ENCODE assay signal across 10 cellular contexts in the genomic region with DNA sequence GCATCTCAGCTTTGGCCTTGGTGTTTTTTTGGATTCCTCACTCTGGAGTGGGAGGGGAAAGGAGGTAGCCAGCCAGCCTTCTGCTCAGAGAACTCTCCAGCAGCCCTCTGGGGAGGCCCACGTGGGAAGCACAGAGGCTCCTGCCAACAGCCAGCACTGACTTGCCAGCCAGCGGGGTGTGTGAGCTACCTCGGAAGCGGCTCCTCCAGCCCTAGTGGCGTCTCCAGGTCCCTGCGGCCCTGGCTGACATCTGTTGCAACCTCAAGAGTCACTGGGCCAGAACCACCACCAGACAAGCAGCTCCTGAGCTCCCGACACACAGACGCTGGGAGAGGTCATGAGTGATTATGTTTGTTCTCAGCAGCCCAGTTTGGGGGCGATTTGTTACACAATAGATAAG.
DNase-seq lines count a peak whose midpoint lies in the region; ATAC-seq and TF ChIP-seq lines count a peak whose summit lies in the region.
"Had no signal": no experiment of that assay in that cellular context is flagged by ENCODE, and none has a peak within 500 bp of the region (broad histone marks: within the 10 kb centered on the region; RNA-seq: fewer than 3 reads in every experiment).

No MANE protein-coding gene starts in this region.

- CTCF ChIA-PET in AG04450 (lab: Charles Lee): no interaction called here
- CTCF ChIA-PET in activated CD8-positive, alpha-beta T cell treated with anti-CD3 and anti-CD28 coated beads, Interleukin-2, amount 10 ng/mL, durations not matched to agents 7 days and 5 days (lab: Charles Lee): no interaction called here

- H3K4ac ChIP-seq in mesendoderm (ENCODE audit: low read depth, low read length): no peak overlapping the region

- H3K27me3 Mint-ChIP-seq in activated CD8-positive, alpha-beta T cell treated with anti-CD3 and anti-CD28 coated beads, Interleukin-2, amount 10 ng/mL, durations not matched to agents 7 days and 5 days (ENCODE audit: low read depth): no peaks in the 10 kb centered on the region

- peak overlapping the region; percentile 39 for H3K18ac ChIP-seq in mesendoderm (ENCODE audit: low read length)

- H3K9me3 ChIP-seq in AG04450 (ENCODE audit: control insufficient read depth, insufficient read depth, low read length): no peaks in the 10 kb centered on the region
- H3K9me3 ChIP-seq: SJSA1 had no signal

- TF ChIP-seq CTCF in AG04450 (IDR thresholded peaks at IDR 0.05; ENCODE audit: low read depth, low read length): peak; percentile 40
- peak in 18 of 56 donors; percentile 6 to 30 (median 20) for TF ChIP-seq CTCF in dorsolateral prefrontal cortex (IDR thresholded peaks at IDR 0.05 in 54 of 56, conservative IDR thresholded peaks at IDR 0.05 in 2 of 56; ENCODE audit: low read depth in 1 of 56, partially characterized antibody in 56 of 56)

- intact Hi-C loops in dorsolateral prefrontal cortex (cut with DNase I): loop anchor here in 1 of 2 donors (10.0 kb wide), 1 partner anchor 178 kb away; the partner anchor contains the start of gene FZD8

- no peaks in the 10 kb centered on the region for H3K79me2 ChIP-seq in mesendoderm (ENCODE audit: control insufficient read depth, insufficient read depth, low read length)

- no peaks in the 10 kb centered on the region for H3K9me3 Mint-ChIP-seq in activated CD8-positive, alpha-beta T cell treated with anti-CD3 and anti-CD28 coated beads, Interleukin-2, amount 10 ng/mL, durations not matched to agents 7 days and 5 days (ENCODE audit: insufficient read depth)

- H2BK120ac ChIP-seq in mesendoderm (ENCODE audit: low read depth, low read length): no peak overlapping the region

- H3K27ac Mint-ChIP-seq in activated CD8-positive, alpha-beta T cell treated with anti-CD3 and anti-CD28 coated beads, Interleukin-2, amount 10 ng/mL, durations not matched to agents 7 days and 5 days: no peak overlapping the region

- H3K79me1 ChIP-seq in mesendoderm (ENCODE audit: low read length): no peaks in the 10 kb centered on the region

- no peak overlapping the region for H3K4me2 ChIP-seq in mesendoderm (ENCODE audit: low read length)

- H3K36me3 Mint-ChIP-seq in activated CD8-positive, alpha-beta T cell treated with anti-CD3 and anti-CD28 coated beads, Interleukin-2, amount 10 ng/mL, durations not matched to agents 7 days and 5 days (ENCODE audit: low read depth): no peaks in the 10 kb centered on the region

- ATAC-seq in activated CD8-positive, alpha-beta T cell treated with anti-CD3 and anti-CD28 coated beads, Interleukin-2, amount 10 ng/mL, durations not matched to agents 7 days and 5 days: no peak
- no peak for ATAC-seq in HG03045 (IDR thresholded peaks at IDR 0.05; ENCODE audit: unreplicated experiment)
- no peak for ATAC-seq in HG03460 (IDR thresholded peaks at IDR 0.05; ENCODE audit: unreplicated experiment)

- no peak overlapping the region for H2BK15ac ChIP-seq in mesendoderm (replicated peaks; ENCODE audit: low read depth)

- H3K9ac ChIP-seq in mesendoderm (ENCODE audit: low read length): no peak overlapping the region

- no peak overlapping the region for H2AK5ac ChIP-seq in mesendoderm (ENCODE audit: low read length)

- H3K27ac ChIP-seq in AG04450 (ENCODE audit: low read depth, low read length) (no peak overlapping the region), dorsolateral prefrontal cortex (peak overlapping the region in 1 of 59 donors; percentile 24), mesendoderm (ENCODE audit: low read depth, low read length) (peak overlapping the region; percentile 14)
- H3K27ac ChIP-seq: SJSA1 had no signal

- H3K4me3 ChIP-seq in AG04450 (ENCODE audit: low read depth, low read length): no peak overlapping the region
- H3K4me3 ChIP-seq in dorsolateral prefrontal cortex: no peak overlapping the region
- no peak overlapping the region for H3K4me3 ChIP-seq in mesendoderm (ENCODE audit: low read length)
- H3K4me3 ChIP-seq: SJSA1 had no signal

- peaks cover 15% of the 10 kb centered on the region for H3K4me1 ChIP-seq in mesendoderm (ENCODE audit: control insufficient read depth, low read depth, low read length)
- H3K4me1 ChIP-seq: SJSA1 had no signal

- no peak overlapping the region for H4K8ac ChIP-seq in mesendoderm (ENCODE audit: low read depth, low read length)

- DNase-seq in AG04450 (ENCODE audit: low read depth, low spot score) (no peak), LHCN-M2 (ENCODE audit: low read depth) (peak; percentile 34), dorsolateral prefrontal cortex (peak; percentile 32 to 85 (median 72)), mesendoderm (peak; percentile 97), NCI-H510A treated with DMSO at 0.1 percent for 48 hours (lab: John Stamatoyannopoulos, UW) (no peak)
- no peak for DNase-seq in activated CD8-positive, alpha-beta T cell treated with anti-CD3 and anti-CD28 coated beads, Interleukin-2, amount 10 ng/mL, durations not matched to agents 7 days and 5 days
- DNase-seq: GDM1 had no signal

- no peaks in the 10 kb centered on the region for H3K27me3 ChIP-seq in AG04450 (ENCODE audit: control insufficient read depth, insufficient read depth, low read length)
- no peaks in the 10 kb centered on the region for H3K27me3 ChIP-seq in dorsolateral prefrontal cortex
- no peaks in the 10 kb centered on the region for H3K27me3 ChIP-seq in mesendoderm (ENCODE audit: insufficient read depth, low read length, poor library complexity)
- H3K27me3 ChIP-seq: SJSA1 had no signal

- WGBS in mesendoderm (ENCODE audit: extremely low coverage, insufficient coverage, low lambda C conversion rate): no CpG with 5 or more reads among the region's 9 CpGs

- no peak overlapping the region for H2BK5ac ChIP-seq in mesendoderm (ENCODE audit: low read length)

- POLR2A ChIA-PET in AG04450 (lab: Yijun Ruan, JAX): no interaction called here
- POLR2A ChIA-PET in activated CD8-positive, alpha-beta T cell treated with anti-CD3 and anti-CD28 coated beads, Interleukin-2, amount 10 ng/mL, durations not matched to agents 7 days and 5 days (lab: Charles Lee): no interaction called here

- H3K23ac ChIP-seq in mesendoderm (ENCODE audit: low read length): no peak overlapping the region

- no peak overlapping the region for H4K5ac ChIP-seq in mesendoderm (ENCODE audit: low read length)

- H3K4me1 Mint-ChIP-seq in activated CD8-positive, alpha-beta T cell treated with anti-CD3 and anti-CD28 coated beads, Interleukin-2, amount 10 ng/mL, durations not matched to agents 7 days and 5 days (ENCODE audit: low read depth): no peaks in the 10 kb centered on the region

- peak overlapping the region; percentile 20 for H3K56ac ChIP-seq in mesendoderm (ENCODE audit: low read length)

- no peak overlapping the region for H3K4me3 Mint-ChIP-seq in activated CD8-positive, alpha-beta T cell treated with anti-CD3 and anti-CD28 coated beads, Interleukin-2, amount 10 ng/mL, durations not matched to agents 7 days and 5 days

- H3K36me3 ChIP-seq in mesendoderm (ENCODE audit: control insufficient read depth, insufficient read depth, low read length): no peaks in the 10 kb centered on the region
- H3K36me3 ChIP-seq: SJSA1 had no signal

Comparison
In these comparisons a context has a peak if more than half of its experiments do, and no peak if none do; other contexts are left out.
1. DNase-seq: peak in LHCN-M2 (single experiment), dorsolateral prefrontal cortex (10 of 10) and mesendoderm (single experiment); none in AG04450 (single experiment), activated CD8-positive, alpha-beta T cell treated with anti-CD3 and anti-CD28 coated beads, Interleukin-2, amount 10 ng/mL, durations not matched to agents 7 days and 5 days (single experiment) and NCI-H510A treated with DMSO at 0.1 percent for 48 hours (single experiment).